1 cellular context compared by ENCODE assay signal in genomic region chr2:207796585-207797350, GRCh38.
TF ChIP-seq lines count a peak whose summit lies in the region.

No MANE protein-coding gene starts in this region.

TF ChIP-seq in H1, 55 proteins besides CTCF, POLR2A, EP300 and RAD21 (continued from another document):
- TF ChIP-seq MAX (IDR thresholded peaks at IDR 0.05) = 0 out of 2 replicates have a peak, but pooled peaks have one; percentile 25
TF ChIP-seq in H1: peak in this region for 2.
